ENCODE assay signal across 1 cellular context in genomic region chr6:142232206-142233044, GRCh38.
TF ChIP-seq lines count a peak whose summit lies in the region.
"Not testable (repeated sequence)": the region's sequence is repeated elsewhere in the genome, so short reads cannot be mapped to it uniquely, and the experiment has no call there.

No MANE protein-coding gene starts in this region.

TF ChIP-seq in HepG2, 621 proteins besides CTCF, POLR2A, EP300 and RAD21 (continued from another document and continues in another):
- peak; percentile 97; the same call in 1 of the 2 replicates for TF ChIP-seq IRF9 (CRISPR knock-in tag; IDR thresholded peaks at IDR 0.05; ENCODE audit: borderline replicate concordance)
- TF ChIP-seq KLF16 (CRISPR knock-in tag; IDR thresholded peaks at IDR 0.05): peak in 1 of 2 experiments; percentile 95; a peak in 2 of 4 replicates
- peak; percentile 70; the same call in 1 of the 2 replicates for TF ChIP-seq ZNF556 (CRISPR knock-in tag; IDR thresholded peaks at IDR 0.05; ENCODE audit: borderline replicate concordance)
- TF ChIP-seq, protein P1, sequence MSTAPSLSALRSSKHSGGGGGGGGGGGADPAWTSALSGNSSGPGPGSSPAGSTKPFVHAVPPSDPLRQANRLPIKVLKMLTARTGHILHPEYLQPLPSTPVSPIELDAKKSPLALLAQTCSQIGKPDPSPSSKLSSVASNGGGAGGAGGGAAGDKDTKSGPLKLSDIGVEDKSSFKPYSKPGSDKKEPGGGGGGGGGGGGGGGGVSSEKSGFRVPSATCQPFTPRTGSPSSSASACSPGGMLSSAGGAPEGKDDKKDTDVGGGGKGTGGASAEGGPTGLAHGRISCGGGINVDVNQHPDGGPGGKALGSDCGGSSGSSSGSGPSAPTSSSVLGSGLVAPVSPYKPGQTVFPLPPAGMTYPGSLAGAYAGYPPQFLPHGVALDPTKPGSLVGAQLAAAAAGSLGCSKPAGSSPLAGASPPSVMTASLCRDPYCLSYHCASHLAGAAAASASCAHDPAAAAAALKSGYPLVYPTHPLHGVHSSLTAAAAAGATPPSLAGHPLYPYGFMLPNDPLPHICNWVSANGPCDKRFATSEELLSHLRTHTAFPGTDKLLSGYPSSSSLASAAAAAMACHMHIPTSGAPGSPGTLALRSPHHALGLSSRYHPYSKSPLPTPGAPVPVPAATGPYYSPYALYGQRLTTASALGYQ (CRISPR knock-in tag; IDR thresholded peaks at IDR 0.05): peak; percentile 76
- TF ChIP-seq GZF1 (CRISPR knock-in tag; IDR thresholded peaks at IDR 0.05): 0 out of 2 replicates have a peak, but pooled peaks have one; percentile 31
- TF ChIP-seq, protein P2, sequence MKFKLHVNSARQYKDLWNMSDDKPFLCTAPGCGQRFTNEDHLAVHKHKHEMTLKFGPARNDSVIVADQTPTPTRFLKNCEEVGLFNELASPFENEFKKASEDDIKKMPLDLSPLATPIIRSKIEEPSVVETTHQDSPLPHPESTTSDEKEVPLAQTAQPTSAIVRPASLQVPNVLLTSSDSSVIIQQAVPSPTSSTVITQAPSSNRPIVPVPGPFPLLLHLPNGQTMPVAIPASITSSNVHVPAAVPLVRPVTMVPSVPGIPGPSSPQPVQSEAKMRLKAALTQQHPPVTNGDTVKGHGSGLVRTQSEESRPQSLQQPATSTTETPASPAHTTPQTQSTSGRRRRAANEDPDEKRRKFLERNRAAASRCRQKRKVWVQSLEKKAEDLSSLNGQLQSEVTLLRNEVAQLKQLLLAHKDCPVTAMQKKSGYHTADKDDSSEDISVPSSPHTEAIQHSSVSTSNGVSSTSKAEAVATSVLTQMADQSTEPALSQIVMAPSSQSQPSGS (CRISPR knock-in tag; IDR thresholded peaks at IDR 0.05): peak; percentile 81
- TF ChIP-seq ZNF740 (CRISPR knock-in tag; IDR thresholded peaks at IDR 0.05): peak; percentile 8; the same call in 1 of the 2 replicates
- TF ChIP-seq RBAK (CRISPR knock-in tag; IDR thresholded peaks at IDR 0.05): peak; percentile 71
- TF ChIP-seq ZNF567 (CRISPR knock-in tag; IDR thresholded peaks at IDR 0.05; ENCODE audit: borderline replicate concordance): peak; percentile 96; the same call in 1 of the 2 replicates
- TF ChIP-seq DNMT1 (CRISPR knock-in tag; IDR thresholded peaks at IDR 0.05): 0 out of 2 replicates have a peak, but pooled peaks have one; percentile 70
- TF ChIP-seq, protein P3, sequence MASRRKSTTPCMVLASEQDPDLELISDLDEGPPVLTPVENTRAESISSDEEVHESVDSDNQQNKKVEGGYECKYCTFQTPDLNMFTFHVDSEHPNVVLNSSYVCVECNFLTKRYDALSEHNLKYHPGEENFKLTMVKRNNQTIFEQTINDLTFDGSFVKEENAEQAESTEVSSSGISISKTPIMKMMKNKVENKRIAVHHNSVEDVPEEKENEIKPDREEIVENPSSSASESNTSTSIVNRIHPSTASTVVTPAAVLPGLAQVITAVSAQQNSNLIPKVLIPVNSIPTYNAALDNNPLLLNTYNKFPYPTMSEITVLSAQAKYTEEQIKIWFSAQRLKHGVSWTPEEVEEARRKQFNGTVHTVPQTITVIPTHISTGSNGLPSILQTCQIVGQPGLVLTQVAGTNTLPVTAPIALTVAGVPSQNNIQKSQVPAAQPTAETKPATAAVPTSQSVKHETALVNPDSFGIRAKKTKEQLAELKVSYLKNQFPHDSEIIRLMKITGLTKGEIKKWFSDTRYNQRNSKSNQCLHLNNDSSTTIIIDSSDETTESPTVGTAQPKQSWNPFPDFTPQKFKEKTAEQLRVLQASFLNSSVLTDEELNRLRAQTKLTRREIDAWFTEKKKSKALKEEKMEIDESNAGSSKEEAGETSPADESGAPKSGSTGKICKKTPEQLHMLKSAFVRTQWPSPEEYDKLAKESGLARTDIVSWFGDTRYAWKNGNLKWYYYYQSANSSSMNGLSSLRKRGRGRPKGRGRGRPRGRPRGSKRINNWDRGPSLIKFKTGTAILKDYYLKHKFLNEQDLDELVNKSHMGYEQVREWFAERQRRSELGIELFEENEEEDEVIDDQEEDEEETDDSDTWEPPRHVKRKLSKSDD (CRISPR knock-in tag; IDR thresholded peaks at IDR 0.05; ENCODE audit: low read depth): peak; percentile 55; the same call in 1 of the 2 replicates
- TF ChIP-seq SAP130 (CRISPR knock-in tag; IDR thresholded peaks at IDR 0.05; ENCODE audit: low read depth): peak; percentile 90
- peak; percentile 62 for TF ChIP-seq ZNF263 (CRISPR knock-in tag; IDR thresholded peaks at IDR 0.05)
- peak; percentile 89 for TF ChIP-seq MED1 (CRISPR knock-in tag; IDR thresholded peaks at IDR 0.05)
- TF ChIP-seq SALL2 (CRISPR knock-in tag; IDR thresholded peaks at IDR 0.05): peak; percentile 88; the same call in 1 of the 2 replicates
- not testable (repeated sequence) for TF ChIP-seq SOX13 (IDR thresholded peaks at IDR 0.05)
- peak in 1 of 2 experiments; percentile 73; a peak in 2 of 4 replicates for TF ChIP-seq SOX13 (CRISPR knock-in tag; conservative IDR thresholded peaks at IDR 0.05 in 1 of 2, IDR thresholded peaks at IDR 0.05 in 1 of 2)
- TF ChIP-seq KDM2A (CRISPR knock-in tag; IDR thresholded peaks at IDR 0.05; ENCODE audit: borderline replicate concordance, low read depth): peak; percentile 82
- TF ChIP-seq, protein P4, sequence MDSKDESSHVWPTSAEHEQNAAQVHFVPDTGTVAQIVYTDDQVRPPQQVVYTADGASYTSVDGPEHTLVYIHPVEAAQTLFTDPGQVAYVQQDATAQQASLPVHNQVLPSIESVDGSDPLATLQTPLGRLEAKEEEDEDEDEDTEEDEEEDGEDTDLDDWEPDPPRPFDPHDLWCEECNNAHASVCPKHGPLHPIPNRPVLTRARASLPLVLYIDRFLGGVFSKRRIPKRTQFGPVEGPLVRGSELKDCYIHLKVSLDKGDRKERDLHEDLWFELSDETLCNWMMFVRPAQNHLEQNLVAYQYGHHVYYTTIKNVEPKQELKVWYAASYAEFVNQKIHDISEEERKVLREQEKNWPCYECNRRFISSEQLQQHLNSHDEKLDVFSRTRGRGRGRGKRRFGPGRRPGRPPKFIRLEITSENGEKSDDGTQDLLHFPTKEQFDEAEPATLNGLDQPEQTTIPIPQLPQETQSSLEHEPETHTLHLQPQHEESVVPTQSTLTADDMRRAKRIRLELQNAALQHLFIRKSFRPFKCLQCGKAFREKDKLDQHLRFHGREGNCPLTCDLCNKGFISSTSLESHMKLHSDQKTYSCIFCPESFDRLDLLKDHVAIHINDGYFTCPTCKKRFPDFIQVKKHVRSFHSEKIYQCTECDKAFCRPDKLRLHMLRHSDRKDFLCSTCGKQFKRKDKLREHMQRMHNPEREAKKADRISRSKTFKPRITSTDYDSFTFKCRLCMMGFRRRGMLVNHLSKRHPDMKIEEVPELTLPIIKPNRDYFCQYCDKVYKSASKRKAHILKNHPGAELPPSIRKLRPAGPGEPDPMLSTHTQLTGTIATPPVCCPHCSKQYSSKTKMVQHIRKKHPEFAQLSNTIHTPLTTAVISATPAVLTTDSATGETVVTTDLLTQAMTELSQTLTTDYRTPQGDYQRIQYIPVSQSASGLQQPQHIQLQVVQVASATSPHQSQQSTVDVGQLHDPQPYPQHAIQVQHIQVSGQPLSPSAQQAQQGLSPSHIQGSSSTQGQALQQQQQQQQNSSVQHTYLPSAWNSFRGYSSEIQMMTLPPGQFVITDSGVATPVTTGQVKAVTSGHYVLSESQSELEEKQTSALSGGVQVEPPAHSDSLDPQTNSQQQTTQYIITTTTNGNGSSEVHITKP (CRISPR knock-in tag; IDR thresholded peaks at IDR 0.05; ENCODE audit: low read depth): 0 out of 2 replicates have a peak, but pooled peaks have one; percentile 62
- peak; percentile 82 for TF ChIP-seq ZFY (CRISPR knock-in tag; IDR thresholded peaks at IDR 0.05)
- TF ChIP-seq DPF2 (CRISPR knock-in tag; IDR thresholded peaks at IDR 0.05; ENCODE audit: borderline replicate concordance, low read depth): peak; percentile 33; the same call in 1 of the 2 replicates
- TF ChIP-seq GATAD2A (CRISPR knock-in tag; IDR thresholded peaks at IDR 0.05): peak; percentile 93
- peak; percentile 84; the same call in 1 of the 2 replicates for TF ChIP-seq ZNF691 (CRISPR knock-in tag; IDR thresholded peaks at IDR 0.05; ENCODE audit: borderline replicate concordance, low read depth)
- peak; percentile 48; the same call in 1 of the 2 replicates for TF ChIP-seq HMG20A (CRISPR knock-in tag; IDR thresholded peaks at IDR 0.05; ENCODE audit: borderline replicate concordance)
- 0 out of 2 replicates have a peak, but pooled peaks have one; percentile 27 for TF ChIP-seq TAF1 (CRISPR knock-in tag; IDR thresholded peaks at IDR 0.05)
- peak; percentile 59; the same call in 1 of the 2 replicates for TF ChIP-seq ZNF619 (CRISPR knock-in tag; IDR thresholded peaks at IDR 0.05)
- peak; percentile 76 for TF ChIP-seq ZNF574 (CRISPR knock-in tag; IDR thresholded peaks at IDR 0.05)
- TF ChIP-seq SAFB2 (CRISPR knock-in tag; IDR thresholded peaks at IDR 0.05; ENCODE audit: borderline replicate concordance, low read depth): peak; percentile 93; the same call in 1 of the 2 replicates
- peak; percentile 88 for TF ChIP-seq ZNF205 (CRISPR knock-in tag; IDR thresholded peaks at IDR 0.05)
- TF ChIP-seq CBX5 (CRISPR knock-in tag; IDR thresholded peaks at IDR 0.05; ENCODE audit: borderline replicate concordance): peak; percentile 82
- TF ChIP-seq, protein P5, sequence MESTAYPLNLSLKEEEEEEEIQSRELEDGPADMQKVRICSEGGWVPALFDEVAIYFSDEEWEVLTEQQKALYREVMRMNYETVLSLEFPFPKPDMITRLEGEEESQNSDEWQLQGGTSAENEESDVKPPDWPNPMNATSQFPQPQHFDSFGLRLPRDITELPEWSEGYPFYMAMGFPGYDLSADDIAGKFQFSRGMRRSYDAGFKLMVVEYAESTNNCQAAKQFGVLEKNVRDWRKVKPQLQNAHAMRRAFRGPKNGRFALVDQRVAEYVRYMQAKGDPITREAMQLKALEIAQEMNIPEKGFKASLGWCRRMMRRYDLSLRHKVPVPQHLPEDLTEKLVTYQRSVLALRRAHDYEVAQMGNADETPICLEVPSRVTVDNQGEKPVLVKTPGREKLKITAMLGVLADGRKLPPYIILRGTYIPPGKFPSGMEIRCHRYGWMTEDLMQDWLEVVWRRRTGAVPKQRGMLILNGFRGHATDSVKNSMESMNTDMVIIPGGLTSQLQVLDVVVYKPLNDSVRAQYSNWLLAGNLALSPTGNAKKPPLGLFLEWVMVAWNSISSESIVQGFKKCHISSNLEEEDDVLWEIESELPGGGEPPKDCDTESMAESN (CRISPR knock-in tag; conservative IDR thresholded peaks at IDR 0.05): 0 out of 2 replicates have a peak, but pooled peaks have one; percentile 63
- peak; percentile 63 for TF ChIP-seq ISL2 (CRISPR knock-in tag; IDR thresholded peaks at IDR 0.05)
- peak; percentile 77 for TF ChIP-seq MIER2 (CRISPR knock-in tag; IDR thresholded peaks at IDR 0.05)
- TF ChIP-seq, protein P6, sequence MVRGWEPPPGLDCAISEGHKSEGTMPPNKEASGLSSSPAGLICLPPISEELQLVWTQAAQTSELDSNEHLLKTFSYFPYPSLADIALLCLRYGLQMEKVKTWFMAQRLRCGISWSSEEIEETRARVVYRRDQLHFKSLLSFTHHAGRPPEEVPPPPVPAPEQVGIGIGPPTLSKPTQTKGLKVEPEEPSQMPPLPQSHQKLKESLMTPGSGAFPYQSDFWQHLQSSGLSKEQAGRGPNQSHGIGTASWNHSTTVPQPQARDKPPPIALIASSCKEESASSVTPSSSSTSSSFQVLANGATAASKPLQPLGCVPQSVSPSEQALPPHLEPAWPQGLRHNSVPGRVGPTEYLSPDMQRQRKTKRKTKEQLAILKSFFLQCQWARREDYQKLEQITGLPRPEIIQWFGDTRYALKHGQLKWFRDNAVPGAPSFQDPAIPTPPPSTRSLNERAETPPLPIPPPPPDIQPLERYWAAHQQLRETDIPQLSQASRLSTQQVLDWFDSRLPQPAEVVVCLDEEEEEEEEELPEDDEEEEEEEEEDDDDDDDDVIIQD (CRISPR knock-in tag; IDR thresholded peaks at IDR 0.05; ENCODE audit: low read depth): peak; percentile 87
- peak; percentile 51; the same call in 1 of the 2 replicates for TF ChIP-seq MYC (CRISPR knock-in tag; IDR thresholded peaks at IDR 0.05; ENCODE audit: borderline replicate concordance)
- peak; percentile 94 for TF ChIP-seq REPIN1 (CRISPR knock-in tag; IDR thresholded peaks at IDR 0.05; ENCODE audit: borderline replicate concordance, low read depth)
- peak; percentile 55; the same call in 1 of the 2 replicates for TF ChIP-seq ZNF230 (CRISPR knock-in tag; IDR thresholded peaks at IDR 0.05)
- peak; percentile 66; the same call in 1 of the 2 replicates for TF ChIP-seq MAX (IDR thresholded peaks at IDR 0.05)
